ENCODE assay signal across 26 cellular contexts in genomic region chr5:112935675-112936074, GRCh38.
"Had no signal": no experiment of that assay in that cellular context is flagged by ENCODE, and none has a peak within 500 bp of the region (broad histone marks: within the 10 kb centered on the region; RNA-seq: fewer than 3 reads in every experiment).

No MANE protein-coding gene starts in this region.

- H3K4me3 Mint-ChIP-seq: activated naive CD8-positive, alpha-beta T cell treated with anti-CD3 and anti-CD28 coated beads for 36 hours; activated T-cell treated with anti-CD3 and anti-CD28 coated beads, Interleukin-2, amount 50 U/mL, for 24 hours; activated T-helper 17 cell treated with anti-CD3 and anti-CD28 coated beads, Interleukin-2, amount 50 U/mL, for 72 hours; endodermal cell; mesothelial cell of epicardium; natural killer cell treated with Interleukin-12 subunit alpha and Interleukin-12 subunit beta and Interleukin-15 and Interleukin-18, amount 100 ng/mL, for 72 hours; stimulated activated naive B cell treated with anti-CD40 and anti-IgM and Interleukin-4, amounts not matched to agents 10 μg/mL and 1 μg/mL and 100 μg/mL, for 72 hours; T-cell had no signal

- DNase-seq: activated CD4-positive, alpha-beta T cell treated with anti-CD3 and anti-CD28 coated beads for 1 hour; activated CD8-positive, alpha-beta memory T cell treated with anti-CD3 and anti-CD28 coated beads for 24 hours; activated CD8-positive, alpha-beta memory T cell treated with anti-CD3 and anti-CD28 coated beads, Interleukin-2, amount 50 U/mL, for 4 hours; activated naive CD4-positive, alpha-beta T cell; activated naive CD8-positive, alpha-beta T cell treated with anti-CD3 and anti-CD28 coated beads for 36 hours; activated T-cell treated with anti-CD3 and anti-CD28 coated beads, Interleukin-2, amount 50 U/mL, for 24 hours; amygdala; cortex of kidney; endodermal cell; esophagus squamous epithelium; gastrocnemius medialis; hippocampal formation; left ventricle myocardium superior; mammary epithelial cell; retina; sigmoid colon; stimulated activated CD4-positive, alpha-beta T cell treated with anti-CD3 and anti-CD28 coated beads, Interleukin-2, amount 100 ng/mL, for 48 hours; stimulated activated CD8-positive, alpha-beta memory T cell treated with anti-CD3 and anti-CD28 coated beads, Interleukin-4, amount 100 ng/mL, for 48 hours; stimulated activated naive B cell treated with anti-CD40 and anti-IgM and Interleukin-4, amounts not matched to agents 10 μg/mL and 1 μg/mL and 100 μg/mL, for 72 hours; T-cell; upper lobe of left lung had no signal

- H3K4me1 ChIP-seq: esophagus squamous epithelium, gastrocnemius medialis, sigmoid colon, upper lobe of left lung had no signal

- H3K9me3 Mint-ChIP-seq: activated T-cell treated with anti-CD3 and anti-CD28 coated beads, Interleukin-2, amount 50 U/mL, for 24 hours; activated T-helper 17 cell treated with anti-CD3 and anti-CD28 coated beads, Interleukin-2, amount 50 U/mL, for 72 hours; endodermal cell; mesothelial cell of epicardium; natural killer cell treated with Interleukin-12 subunit alpha and Interleukin-12 subunit beta and Interleukin-15 and Interleukin-18, amount 100 ng/mL, for 72 hours; T-cell had no signal

- H3K27me3 ChIP-seq: esophagus squamous epithelium, gastrocnemius medialis, sigmoid colon, upper lobe of left lung had no signal

- H3K36me3 Mint-ChIP-seq: activated naive CD8-positive, alpha-beta T cell treated with anti-CD3 and anti-CD28 coated beads for 36 hours; mesothelial cell of epicardium; natural killer cell treated with Interleukin-12 subunit alpha and Interleukin-12 subunit beta and Interleukin-15 and Interleukin-18, amount 100 ng/mL, for 72 hours; T-cell had no signal

- H3K27ac Mint-ChIP-seq: activated naive CD8-positive, alpha-beta T cell treated with anti-CD3 and anti-CD28 coated beads for 36 hours; activated T-cell treated with anti-CD3 and anti-CD28 coated beads, Interleukin-2, amount 50 U/mL, for 24 hours; activated T-helper 17 cell treated with anti-CD3 and anti-CD28 coated beads, Interleukin-2, amount 50 U/mL, for 72 hours; endodermal cell; mesothelial cell of epicardium; natural killer cell treated with Interleukin-12 subunit alpha and Interleukin-12 subunit beta and Interleukin-15 and Interleukin-18, amount 100 ng/mL, for 72 hours; progenitor cell of endocrine pancreas; stimulated activated naive B cell treated with anti-CD40 and anti-IgM and Interleukin-4, amounts not matched to agents 10 μg/mL and 1 μg/mL and 100 μg/mL, for 72 hours; T-cell had no signal

- H3K36me3 ChIP-seq: esophagus squamous epithelium, gastrocnemius medialis, sigmoid colon, thoracic aorta, upper lobe of left lung had no signal

- H3K9me3 ChIP-seq: esophagus squamous epithelium, gastrocnemius medialis, sigmoid colon, thoracic aorta, upper lobe of left lung had no signal

- H3K4me1 Mint-ChIP-seq: mesothelial cell of epicardium had no signal

- ATAC-seq: activated T-helper 17 cell treated with anti-CD3 and anti-CD28 coated beads, Interleukin-2, amount 50 U/mL, for 72 hours; gastrocnemius medialis; left ventricle myocardium superior; natural killer cell treated with Interleukin-12 subunit alpha and Interleukin-12 subunit beta and Interleukin-15 and Interleukin-18, amount 100 ng/mL, for 72 hours; stimulated activated naive B cell treated with anti-CD40 and anti-IgM and Interleukin-4, amounts not matched to agents 10 μg/mL and 1 μg/mL and 100 μg/mL, for 72 hours; T-cell had no signal

- H3K27me3 Mint-ChIP-seq: activated naive CD8-positive, alpha-beta T cell treated with anti-CD3 and anti-CD28 coated beads for 36 hours; activated T-cell treated with anti-CD3 and anti-CD28 coated beads, Interleukin-2, amount 50 U/mL, for 24 hours; activated T-helper 17 cell treated with anti-CD3 and anti-CD28 coated beads, Interleukin-2, amount 50 U/mL, for 72 hours; natural killer cell treated with Interleukin-12 subunit alpha and Interleukin-12 subunit beta and Interleukin-15 and Interleukin-18, amount 100 ng/mL, for 72 hours; progenitor cell of endocrine pancreas; stimulated activated naive B cell treated with anti-CD40 and anti-IgM and Interleukin-4, amounts not matched to agents 10 μg/mL and 1 μg/mL and 100 μg/mL, for 72 hours; T-cell had no signal

- H3K4me3 ChIP-seq: esophagus squamous epithelium, gastrocnemius medialis, sigmoid colon, thoracic aorta, upper lobe of left lung had no signal
